Comparison of ENCODE assay signal across 8 cellular contexts in genomic region chr10:32346551-32347362, GRCh38. TPM values are rescaled to one million over a fixed set of nuclear protein-coding genes. Genes with fewer than 3 reads are reported as not detected.
DNase-seq lines count a peak whose midpoint lies in the region; ATAC-seq, FAIRE-seq and TF ChIP-seq lines count a peak whose summit lies in the region.

Gene EPC1 (minus strand): TSS chr10:32347158. CDS start chr10:32346915, 243 bp downstream.

- no peaks in the 10 kb centered on the region for H3K27me3 ChIP-seq in neutrophil

- DNase-seq in EH (ENCODE audit: low read depth) (peak; percentile 88), KBM-7 (peak; percentile 87), SHP77 treated with DMSO at 0.1 percent for 48 hours (lab: John Stamatoyannopoulos, UW) (peak; percentile 27), frontal cortex (ENCODE audit: low spot score in 2 of 2) (peak; percentile 92 to 96), substantia nigra (lab: John Stamatoyannopoulos, UW) (peak in 47 of 49 donors; percentile 49 to 98 (median 81))
- DNase-seq in activated naive CD4-positive, alpha-beta T cell (lab: John Stamatoyannopoulos, UW) = peak; percentile 77 to 88 (median 86)

- TF ChIP-seq CTCF in neutrophil (IDR thresholded peaks at IDR 0.05) = peak; percentile 7

- peak within 1 kb of the TSS; percentile 100 for H3K27ac ChIP-seq in neutrophil
- H3K27ac ChIP-seq in substantia nigra (ENCODE audit: low read depth, low read length, poor library complexity, severe bottlenecking) = peak within 1 kb of the TSS; percentile 100

- H3K4me3 ChIP-seq in neutrophil (ENCODE audit: low read depth in 1 of 2, low read length in 1 of 2) = peak within 1 kb of the TSS; percentile 93 to 94

- peaks cover 24 to 44% of the 10 kb centered on the region in 2 experiments for H3K4me1 ChIP-seq in neutrophil (ENCODE audit: control insufficient read depth in 1 of 2, insufficient read depth in 1 of 2, low read depth in 1 of 2, low read length in 1 of 2)

- in situ Hi-C loops in KBM-7 (cut with MboI; ENCODE audit: low pct_unique_long_range_greater_than_20kb, low sequenced_read_pairs) = no loop called here

- no peaks in the 10 kb centered on the region for H3K9me3 ChIP-seq in neutrophil

- peaks cover 11% of the 10 kb centered on the region for H3K36me3 ChIP-seq in neutrophil

- no peak for FAIRE-seq in frontal cortex (lab: Jason Lieb, UNC)

- ATAC-seq in GM21723 (IDR thresholded peaks at IDR 0.05; ENCODE audit: unreplicated experiment) = peak; percentile 70

RNA-seq across cellular contexts. Expression of gene EPC1, which starts in this region (rescaled TPM):
- 94.2 TPM for total RNA-seq in frontal cortex

Comparison
In these comparisons a context has a peak if more than half of its experiments do, and no peak if none do; other contexts are left out.
1. Peak in every context shown above with its lines: DNase-seq, ATAC-seq, H3K4me3 ChIP-seq and H3K27ac ChIP-seq.
2. DNase-seq: peak in every context shown above with its lines; median percentile 94 in frontal cortex; 88 in EH; 87 in KBM-7; 86 in activated naive CD4-positive, alpha-beta T cell; 81 in substantia nigra; 27 in SHP77 treated with DMSO at 0.1 percent for 48 hours.